ENCODE assay signal across 9 cellular contexts in the genomic region with DNA sequence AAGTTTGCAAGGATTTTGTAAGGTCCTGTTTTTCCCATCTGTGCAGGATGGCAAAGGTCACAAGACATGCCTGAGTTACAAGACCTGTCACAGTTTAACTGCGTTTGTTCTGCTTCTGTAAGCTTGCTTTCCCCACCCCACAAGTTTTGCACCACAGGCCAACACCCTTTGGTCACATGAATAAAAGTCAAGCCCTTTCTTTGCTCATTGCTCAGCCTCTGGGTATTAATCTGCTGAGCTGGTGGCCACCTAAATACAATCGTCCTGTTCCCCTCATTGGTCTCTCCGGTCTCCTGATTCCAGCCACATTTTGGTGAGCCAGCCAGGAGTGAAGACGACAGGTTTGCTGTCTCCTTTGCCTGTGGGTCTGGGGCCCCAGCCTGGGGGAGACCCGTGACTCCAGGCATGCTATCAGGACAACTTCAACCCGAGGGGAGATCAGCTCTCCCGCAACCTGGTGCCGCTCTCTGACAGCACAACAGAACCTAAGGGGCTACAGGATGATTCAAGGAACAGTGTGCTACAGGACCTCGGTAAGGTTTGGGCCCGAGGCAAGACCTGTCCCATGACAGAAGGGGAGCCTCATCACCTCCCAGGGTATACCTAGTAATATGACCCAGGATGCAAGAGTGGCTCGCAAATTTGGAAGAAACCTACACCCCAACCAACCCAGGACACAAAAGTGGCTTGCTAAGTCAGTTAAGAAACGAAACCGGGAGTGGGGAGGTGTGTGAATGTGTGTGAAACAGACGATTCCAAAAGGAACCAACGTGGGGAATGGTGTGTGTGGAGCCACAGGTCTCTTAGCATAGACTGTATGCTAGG.
DNase-seq lines count a peak whose midpoint lies in the region; ATAC-seq, FAIRE-seq and TF ChIP-seq lines count a peak whose summit lies in the region.
"Had no signal": no experiment of that assay in that cellular context is flagged by ENCODE, and none has a peak within 500 bp of the region (broad histone marks: within the 10 kb centered on the region; RNA-seq: fewer than 3 reads in every experiment).

No MANE protein-coding gene starts in this region.

- H3K23me2 ChIP-seq in H9 (ENCODE audit: insufficient read length, low read depth, low read length, poor library complexity, severe bottlenecking) = no peaks in the 10 kb centered on the region

- no peak overlapping the region for H2AK5ac ChIP-seq in H9 (ENCODE audit: insufficient read length, low read length)

- H3K4me1 ChIP-seq in kidney (ENCODE audit: control insufficient read depth in 1 of 2, insufficient read depth in 1 of 2, low read depth in 1 of 2, low read length in 2 of 2) (peaks cover 6 to 15% of the 10 kb centered on the region in 2 donors), H9 (ENCODE audit: insufficient read depth, low read length) (no peaks in the 10 kb centered on the region)

- H2BK20ac ChIP-seq in H9 (ENCODE audit: low read depth, low read length, poor library complexity, severe bottlenecking) = no peak overlapping the region

- no peak overlapping the region for H4K91ac ChIP-seq in H9 (ENCODE audit: insufficient read length, low read depth, low read length)

- H2BK120ac ChIP-seq in H9 (ENCODE audit: low read depth, low read length, poor library complexity, severe bottlenecking) = no peak overlapping the region

- ATAC-seq in HG02642 (IDR thresholded peaks at IDR 0.05; ENCODE audit: poor library complexity, unreplicated experiment) = peak; percentile 42
- ATAC-seq in GM18870 (IDR thresholded peaks at IDR 0.05; ENCODE audit: unreplicated experiment) = no peak
- ATAC-seq: Panc1 had no signal

- no peaks in the 10 kb centered on the region for H3K27me3 ChIP-seq in H9 (ENCODE audit: insufficient read depth, low read length)

- H3K27ac Mint-ChIP-seq in activated CD4-positive, alpha-beta T cell treated with anti-CD3 and anti-CD28 coated beads, Interleukin-2, amount 10 ng/mL, durations not matched to agents 24 days and 14 days = peak overlapping the region; percentile 93
- no peak overlapping the region for H3K27ac Mint-ChIP-seq in H9

- no peak overlapping the region for H2BK12ac ChIP-seq in H9 (ENCODE audit: insufficient read length, low read depth, low read length)

- H3K18ac ChIP-seq in H9 (ENCODE audit: insufficient read length, low read depth, low read length) = no peak overlapping the region

- no peak overlapping the region for H3T11ph ChIP-seq in H9 (ENCODE audit: low read length)

- no peak overlapping the region for H4K5ac ChIP-seq in H9 (ENCODE audit: insufficient read length, low read depth, low read length)

- H3K36me3 ChIP-seq in kidney (ENCODE audit: control insufficient read depth in 1 of 2, insufficient read depth in 2 of 2, low read length in 2 of 2) = no peaks in the 10 kb centered on the region

- H3K4ac ChIP-seq in H9 (ENCODE audit: low read depth, low read length) = no peak overlapping the region

- no peaks in the 10 kb centered on the region for H3K9me3 ChIP-seq in kidney (ENCODE audit: control insufficient read depth in 1 of 2, low read length in 2 of 2)
- H3K9me3 ChIP-seq in H9 (ENCODE audit: control insufficient read depth, low read depth, low read length) = no peaks in the 10 kb centered on the region

- no peak overlapping the region for H3K23ac ChIP-seq in H9 (ENCODE audit: insufficient read length, low read depth, low read length)

- no peak overlapping the region for H2BK15ac ChIP-seq in H9 (ENCODE audit: low read depth, low read length)

- no peaks in the 10 kb centered on the region for H3K27me3 Mint-ChIP-seq in activated CD4-positive, alpha-beta T cell treated with anti-CD3 and anti-CD28 coated beads, Interleukin-2, amount 10 ng/mL, durations not matched to agents 24 days and 14 days
- no peaks in the 10 kb centered on the region for H3K27me3 Mint-ChIP-seq in H9 (ENCODE audit: low read depth)

- H3K4me1 Mint-ChIP-seq in activated CD4-positive, alpha-beta T cell treated with anti-CD3 and anti-CD28 coated beads, Interleukin-2, amount 10 ng/mL, durations not matched to agents 24 days and 14 days = peaks cover 44% of the 10 kb centered on the region
- H3K4me1 Mint-ChIP-seq in H9 = no peaks in the 10 kb centered on the region

- peak overlapping the region; percentile 87 to 90 for H3K4me3 ChIP-seq in kidney (ENCODE audit: low read length in 2 of 2)

- H4K8ac ChIP-seq in H9 (replicated peaks; ENCODE audit: insufficient read length, low read depth, low read length) = no peak overlapping the region

- peak overlapping the region; percentile 91 for H3K4me3 Mint-ChIP-seq in activated CD4-positive, alpha-beta T cell treated with anti-CD3 and anti-CD28 coated beads, Interleukin-2, amount 10 ng/mL, durations not matched to agents 24 days and 14 days
- H3K4me3 Mint-ChIP-seq in H9 = no peak overlapping the region

- no peak overlapping the region for H2BK5ac ChIP-seq in H9 (ENCODE audit: insufficient read length, low read length)

- intact Hi-C loops in activated CD4-positive, alpha-beta T cell treated with anti-CD3 and anti-CD28 coated beads, Interleukin-2, amount 10 ng/mL, durations not matched to agents 24 days and 14 days (cut with micrococcal nuclease) = loop anchor here (5.0 kb wide), 2 partner anchors 56 to 161 kb away; a partner anchor contains a TSS
- intact Hi-C loops in kidney (cut with DNase I) = no loop called here

- H3K79me1 ChIP-seq in H9 (ENCODE audit: insufficient read depth, low read depth, low read length, poor library complexity, severe bottlenecking) = no peaks in the 10 kb centered on the region

- no peak overlapping the region for H3K14ac ChIP-seq in H9 (ENCODE audit: insufficient read depth, low read length)

- WGBS in H9 (ENCODE audit: extremely low coverage, insufficient read length, low lambda C conversion rate) = no CpG with 5 or more reads among the region's 15 CpGs

- H3K4me2 ChIP-seq in H9 (ENCODE audit: insufficient read depth, insufficient read length, low read length) = no peak overlapping the region

- no peaks in the 10 kb centered on the region for H4K20me1 ChIP-seq in H9 (ENCODE audit: control insufficient read depth, insufficient read depth, insufficient read length)

- H3K56ac ChIP-seq in H9 (ENCODE audit: insufficient read length, low read depth, low read length) = no peak overlapping the region

- FAIRE-seq in kidney (lab: Jason Lieb, UNC) = no peak

- H3K9ac ChIP-seq in kidney (ENCODE audit: low read length in 2 of 2) = peak overlapping the region; percentile 97 to 98
- no peak overlapping the region for H3K9ac ChIP-seq in H9 (ENCODE audit: extremely low read depth, insufficient read length, low read length)

- H3K27ac ChIP-seq in kidney (ENCODE audit: low read depth in 2 of 2, low read length in 2 of 2) (peak overlapping the region; percentile 94), H9 (ENCODE audit: insufficient read length, low read depth, low read length) (no peak overlapping the region)

- TF ChIP-seq CTCF in kidney (IDR thresholded peaks at IDR 0.05; ENCODE audit: borderline replicate concordance, extremely low read depth, insufficient read depth) = no peak
- TF ChIP-seq CTCF in H9 (conservative IDR thresholded peaks at IDR 0.05) = no peak

- no peak overlapping the region for H2AFZ ChIP-seq in H9 (ENCODE audit: low read length)

- H3K36me3 Mint-ChIP-seq in activated CD4-positive, alpha-beta T cell treated with anti-CD3 and anti-CD28 coated beads, Interleukin-2, amount 10 ng/mL, durations not matched to agents 24 days and 14 days (ENCODE audit: low read depth) = peaks cover 3% of the 10 kb centered on the region
- no peaks in the 10 kb centered on the region for H3K36me3 Mint-ChIP-seq in H9 (ENCODE audit: insufficient read depth in 1 of 3, low read depth in 3 of 3)

- no peaks in the 10 kb centered on the region for H3K79me2 ChIP-seq in H9 (ENCODE audit: insufficient read depth, low read length)

- DNase-seq in CD1c-positive myeloid dendritic cell (ENCODE audit: extremely low spot score) = peak; percentile 66
- DNase-seq in activated CD4-positive, alpha-beta T cell treated with anti-CD3 and anti-CD28 coated beads, Interleukin-2, amount 10 ng/mL, durations not matched to agents 24 days and 14 days = peak; percentile 75
- no peak for DNase-seq in kidney
- DNase-seq in H9 = no peak
- DNase-seq in midbrain (lab: John Stamatoyannopoulos, UW) = no peak
- DNase-seq in ecto neural progenitor cell (ENCODE audit: low spot score) = no peak

- H3K9me3 Mint-ChIP-seq in activated CD4-positive, alpha-beta T cell treated with anti-CD3 and anti-CD28 coated beads, Interleukin-2, amount 10 ng/mL, durations not matched to agents 24 days and 14 days = no peaks in the 10 kb centered on the region
- no peaks in the 10 kb centered on the region for H3K9me3 Mint-ChIP-seq in H9

Comparison
In these comparisons a context has a peak if more than half of its experiments do, and no peak if none do; other contexts are left out.
1. DNase-seq: peak in CD1c-positive myeloid dendritic cell (single experiment) and activated CD4-positive, alpha-beta T cell treated with anti-CD3 and anti-CD28 coated beads, Interleukin-2, amount 10 ng/mL, durations not matched to agents 24 days and 14 days (single experiment); none in kidney (single experiment), H9 (single experiment), midbrain (single experiment) and ecto neural progenitor cell (single experiment).